ENCODE assay signal across 9 cellular contexts in genomic region chr2:99337931-99338580, GRCh38. TPM values are rescaled to one million over a fixed set of nuclear protein-coding genes. Genes with fewer than 3 reads are reported as not detected.
DNase-seq lines count a peak whose midpoint lies in the region; TF ChIP-seq lines count a peak whose summit lies in the region.
"Had no signal": no experiment of that assay in that cellular context is flagged by ENCODE, and none has a peak within 500 bp of the region (broad histone marks: within the 10 kb centered on the region; RNA-seq: fewer than 3 reads in every experiment).

No MANE protein-coding gene starts in this region.

- peak overlapping the region; percentile 87 for H3K9ac ChIP-seq in H9 (ENCODE audit: extremely low read depth, insufficient read length, low read length)
- peak overlapping the region; percentile 96 for H3K9ac ChIP-seq in NT2/D1 (ENCODE audit: insufficient read length, low read depth)
- peak overlapping the region; percentile 67 for H3K9ac ChIP-seq in parathyroid adenoma

- no peaks in the 10 kb centered on the region for H3K9me3 ChIP-seq in H9 (ENCODE audit: control insufficient read depth, low read depth, low read length)
- no peaks in the 10 kb centered on the region for H3K9me3 ChIP-seq in NT2/D1 (ENCODE audit: insufficient read depth, low read length)
- no peaks in the 10 kb centered on the region for H3K9me3 ChIP-seq in parathyroid adenoma (ENCODE audit: control insufficient read depth, low read length)

- H2BK5ac ChIP-seq in H9 (ENCODE audit: insufficient read length, low read length), result no peak overlapping the region

- H2BK120ac ChIP-seq in H9 (ENCODE audit: low read depth, low read length, poor library complexity, severe bottlenecking), result no peak overlapping the region

- DNase-seq in DMS53 (lab: John Stamatoyannopoulos, UW) (peak; percentile 81), H9 (no peak), NT2/D1 (ENCODE audit: low read depth, low spot score) (no peak), erythroblast (lab: John Stamatoyannopoulos, UW) (peak; percentile 71 to 73), GM19238 (ENCODE audit: insufficient read length, low spot score) (no peak), nephron progenitor cell (no peak), endothelial cell (ENCODE audit: low spot score) (no peak)

- H3K4me3 Mint-ChIP-seq in H9, result no peak overlapping the region
- H3K4me3 Mint-ChIP-seq in nephron progenitor cell, result no peak overlapping the region
- H3K4me3 Mint-ChIP-seq in endothelial cell (ENCODE audit: unreplicated experiment), result no peak overlapping the region
- H3K4me3 Mint-ChIP-seq: stimulated activated naive CD8-positive, alpha-beta T cell treated with anti-CD3 and anti-CD28 coated beads, Interleukin-15, Interleukin-2, amounts not matched to agents 100 ng/mL and 50 ng/mL, for 24 hours had no signal

- no peak overlapping the region for H2BK20ac ChIP-seq in H9 (ENCODE audit: low read depth, low read length, poor library complexity, severe bottlenecking)

- peaks cover 6% of the 10 kb centered on the region for H3K79me1 ChIP-seq in H9 (ENCODE audit: insufficient read depth, low read depth, low read length, poor library complexity, severe bottlenecking)

- no peak overlapping the region for H3K27ac ChIP-seq in H9 (ENCODE audit: insufficient read length, low read depth, low read length)
- peak overlapping the region; percentile 73 for H3K27ac ChIP-seq in parathyroid adenoma

- H3K23ac ChIP-seq in H9 (ENCODE audit: insufficient read length, low read depth, low read length), result no peak overlapping the region

- no peak overlapping the region for H3K4ac ChIP-seq in H9 (ENCODE audit: low read depth, low read length)

- no peaks in the 10 kb centered on the region for H4K20me1 ChIP-seq in H9 (ENCODE audit: control insufficient read depth, insufficient read depth, insufficient read length)

- H3K36me3 ChIP-seq in NT2/D1 (ENCODE audit: insufficient read depth, insufficient read length, low read length) (peaks cover 17% of the 10 kb centered on the region), parathyroid adenoma (ENCODE audit: control insufficient read depth, insufficient read depth, low read length) (no peaks in the 10 kb centered on the region)

- H2BK12ac ChIP-seq in H9 (ENCODE audit: insufficient read length, low read depth, low read length), result no peak overlapping the region

- no peaks in the 10 kb centered on the region for H3K27me3 ChIP-seq in H9 (ENCODE audit: insufficient read depth, low read length)
- no peaks in the 10 kb centered on the region for H3K27me3 ChIP-seq in NT2/D1 (ENCODE audit: insufficient read depth, insufficient read length)
- no peaks in the 10 kb centered on the region for H3K27me3 ChIP-seq in parathyroid adenoma (ENCODE audit: control insufficient read depth, insufficient read depth, low read length)

- H3K79me2 ChIP-seq in H9 (ENCODE audit: insufficient read depth, low read length) (peaks cover 58% of the 10 kb centered on the region), parathyroid adenoma (peaks cover 33% of the 10 kb centered on the region)

- no peak for TF ChIP-seq CTCF in H9 (conservative IDR thresholded peaks at IDR 0.05)
- TF ChIP-seq CTCF in parathyroid adenoma (IDR thresholded peaks at IDR 0.05), result no peak
- TF ChIP-seq CTCF in nephron progenitor cell (IDR thresholded peaks at IDR 0.05), result no peak
- no peak for TF ChIP-seq CTCF in endothelial cell (IDR thresholded peaks at IDR 0.05; ENCODE audit: unreplicated experiment)

- peaks cover 17% of the 10 kb centered on the region for H3K23me2 ChIP-seq in H9 (ENCODE audit: insufficient read length, low read depth, low read length, poor library complexity, severe bottlenecking)

- H3K27ac Mint-ChIP-seq in H9, result no peak overlapping the region
- no peak overlapping the region for H3K27ac Mint-ChIP-seq in nephron progenitor cell
- no peak overlapping the region for H3K27ac Mint-ChIP-seq in endothelial cell (ENCODE audit: unreplicated experiment)
- H3K27ac Mint-ChIP-seq: stimulated activated naive CD8-positive, alpha-beta T cell treated with anti-CD3 and anti-CD28 coated beads, Interleukin-15, Interleukin-2, amounts not matched to agents 100 ng/mL and 50 ng/mL, for 24 hours had no signal

- H4K5ac ChIP-seq in H9 (ENCODE audit: insufficient read length, low read depth, low read length), result no peak overlapping the region

- H3K36me3 Mint-ChIP-seq in H9 (ENCODE audit: insufficient read depth in 1 of 3, low read depth in 3 of 3) (peaks cover 1 to 4% (median 2%) of the 10 kb centered on the region in 3 experiments; a peak in 6 of 7 replicates), nephron progenitor cell (ENCODE audit: low read depth) (peaks cover 11% of the 10 kb centered on the region), endothelial cell (ENCODE audit: low read depth, unreplicated experiment) (peaks cover 4% of the 10 kb centered on the region)

- H2AFZ ChIP-seq in H9 (ENCODE audit: low read length) (no peak overlapping the region), parathyroid adenoma (peak overlapping the region; percentile 93)

- H4K8ac ChIP-seq in H9 (replicated peaks; ENCODE audit: insufficient read length, low read depth, low read length), result no peak overlapping the region

- H3K4me1 Mint-ChIP-seq in H9, result peaks cover 11 to 12% of the 10 kb centered on the region in 2 experiments
- H3K4me1 Mint-ChIP-seq in nephron progenitor cell, result peaks cover 30% of the 10 kb centered on the region
- peaks cover 19% of the 10 kb centered on the region for H3K4me1 Mint-ChIP-seq in endothelial cell (ENCODE audit: unreplicated experiment)

- peak overlapping the region; percentile 81 for H3K4me2 ChIP-seq in H9 (ENCODE audit: insufficient read depth, insufficient read length, low read length)
- H3K4me2 ChIP-seq in parathyroid adenoma (ENCODE audit: low read length), result peak overlapping the region; percentile 81

- no peak overlapping the region for H3K18ac ChIP-seq in H9 (ENCODE audit: insufficient read length, low read depth, low read length)

- H3K4me1 ChIP-seq in H9 (ENCODE audit: insufficient read depth, low read length) (no peaks in the 10 kb centered on the region), NT2/D1 (ENCODE audit: insufficient read depth, insufficient read length) (no peaks in the 10 kb centered on the region), parathyroid adenoma (peaks cover 6% of the 10 kb centered on the region)

- no peak overlapping the region for H3T11ph ChIP-seq in H9 (ENCODE audit: low read length)

- no peak overlapping the region for H3K56ac ChIP-seq in H9 (ENCODE audit: insufficient read length, low read depth, low read length)

- no peak for TF ChIP-seq POLR2A in erythroblast (IDR thresholded peaks at IDR 0.05; ENCODE audit: low read length)

- WGBS in H9 (ENCODE audit: extremely low coverage, insufficient read length, low lambda C conversion rate), result no CpG with 5 or more reads among the region's 20 CpGs

- H2AK5ac ChIP-seq in H9 (ENCODE audit: insufficient read length, low read length), result no peak overlapping the region

- H2BK15ac ChIP-seq in H9 (ENCODE audit: low read depth, low read length), result no peak overlapping the region

- H3K4me3 ChIP-seq in NT2/D1 (ENCODE audit: insufficient read length, low read depth) (peak overlapping the region; percentile 96), parathyroid adenoma (ENCODE audit: low read depth, low read length) (peak overlapping the region; percentile 99)

- H4K91ac ChIP-seq in H9 (ENCODE audit: insufficient read length, low read depth, low read length), result no peak overlapping the region

- no peak overlapping the region for H3K14ac ChIP-seq in H9 (ENCODE audit: insufficient read depth, low read length)

- H3K27me3 Mint-ChIP-seq in H9 (ENCODE audit: low read depth) (no peaks in the 10 kb centered on the region), nephron progenitor cell (ENCODE audit: low read depth, poor library complexity) (no peaks in the 10 kb centered on the region), endothelial cell (ENCODE audit: unreplicated experiment) (peaks cover 6% of the 10 kb centered on the region)
- H3K27me3 Mint-ChIP-seq: stimulated activated naive CD8-positive, alpha-beta T cell treated with anti-CD3 and anti-CD28 coated beads, Interleukin-15, Interleukin-2, amounts not matched to agents 100 ng/mL and 50 ng/mL, for 24 hours had no signal

- H3K9me3 Mint-ChIP-seq in H9, result no peaks in the 10 kb centered on the region
- H3K9me3 Mint-ChIP-seq in nephron progenitor cell, result no peaks in the 10 kb centered on the region
- H3K9me3 Mint-ChIP-seq in endothelial cell (ENCODE audit: unreplicated experiment), result no peaks in the 10 kb centered on the region
- H3K9me3 Mint-ChIP-seq: stimulated activated naive CD8-positive, alpha-beta T cell treated with anti-CD3 and anti-CD28 coated beads, Interleukin-15, Interleukin-2, amounts not matched to agents 100 ng/mL and 50 ng/mL, for 24 hours had no signal

RNA-seq across cellular contexts. Expression of gene EIF5B, which starts 0.9 kb away (rescaled TPM):
- total RNA-seq in H9 (2021), result 56.5 and 58.1 TPM in 2 replicates
- 42.0 TPM for total RNA-seq in endothelial cell (ENCODE audit: unreplicated experiment)

RNA-seq across cellular contexts. Expression of gene TXNDC9, which starts 1.9 kb away (rescaled TPM):
- 35.3 and 37.7 TPM in 2 replicates for total RNA-seq in H9 (2021)
- 41.3 TPM for total RNA-seq in endothelial cell (ENCODE audit: unreplicated experiment)

RNA-seq across cellular contexts. Expression of gene LYG1, which starts 37.1 kb away (rescaled TPM):
- total RNA-seq in H9 (2021), result 0.31 and 0.37 TPM in 2 replicates
- 1.4 TPM for total RNA-seq in endothelial cell (ENCODE audit: unreplicated experiment)

Comparison
In these comparisons a context has a peak if more than half of its experiments do, and no peak if none do; other contexts are left out.
1. DNase-seq: peak in DMS53 (single experiment) and erythroblast (2 of 2); none in H9 (single experiment), NT2/D1 (single experiment), GM19238 (single experiment), nephron progenitor cell (single experiment) and endothelial cell (single experiment).
2. Peak in every context shown above with its lines, with median percentiles within 50 percentile points of each other: H3K9ac ChIP-seq.